In genomic region chr12:3107071-3107583, GRCh38 we compare ENCODE assay signal across 11 cellular contexts. TPM values are rescaled to one million over a fixed set of nuclear protein-coding genes. Genes with fewer than 3 reads are reported as not detected.
DNase-seq lines count a peak whose midpoint lies in the region; ATAC-seq and TF ChIP-seq lines count a peak whose summit lies in the region.
"Had no signal": no experiment of that assay in that cellular context is flagged by ENCODE, and none has a peak within 500 bp of the region (broad histone marks: within the 10 kb centered on the region; RNA-seq: fewer than 3 reads in every experiment).

No MANE protein-coding gene starts in this region.

- CTCF ChIA-PET in T-cell (lab: Charles Lee) = no interaction called here

- H2AFZ ChIP-seq in GM23338 (no peak overlapping the region), fibroblast of lung (ENCODE audit: low read length) (no peak overlapping the region)

- TF ChIP-seq CTCF in GM23338 (conservative IDR thresholded peaks at IDR 0.05; ENCODE audit: low read depth in 2 of 2) (no peak), fibroblast of lung (conservative IDR thresholded peaks at IDR 0.05 in 1 of 2, IDR thresholded peaks at IDR 0.05 in 1 of 2; ENCODE audit: low read depth in 1 of 2, low read length in 2 of 2) (no peak), suprapubic skin (IDR thresholded peaks at IDR 0.05) (no peak)

- H3K9me3 ChIP-seq in fibroblast of lung (ENCODE audit: control insufficient read depth, insufficient read depth, low read depth, low read length) = no peaks in the 10 kb centered on the region
- no peaks in the 10 kb centered on the region for H3K9me3 ChIP-seq in suprapubic skin
- H3K9me3 ChIP-seq: upper lobe of right lung had no signal

- WGBS in suprapubic skin = 75% methylated on average over 13 of the region's 14 CpGs

- H3K36me3 Mint-ChIP-seq in GM23338 (ENCODE audit: low read depth) (no peaks in the 10 kb centered on the region), T-cell (no peaks in the 10 kb centered on the region)
- no peaks in the 10 kb centered on the region for H3K36me3 Mint-ChIP-seq in activated T-helper 17 cell treated with anti-CD3 and anti-CD28 coated beads, Interleukin-2, amount 50 U/mL, for 72 hours (ENCODE audit: low read depth)

- H3K4me3 Mint-ChIP-seq in GM23338 (no peak overlapping the region), T-cell (no peak overlapping the region)
- no peak overlapping the region for H3K4me3 Mint-ChIP-seq in activated T-helper 17 cell treated with anti-CD3 and anti-CD28 coated beads, Interleukin-2, amount 50 U/mL, for 72 hours

- no peaks in the 10 kb centered on the region for H3K36me3 ChIP-seq in GM23338 (ENCODE audit: insufficient read depth)
- no peaks in the 10 kb centered on the region for H3K36me3 ChIP-seq in fibroblast of lung (ENCODE audit: control insufficient read depth, insufficient read depth, low read length)
- H3K36me3 ChIP-seq in suprapubic skin = no peaks in the 10 kb centered on the region
- H3K36me3 ChIP-seq: upper lobe of right lung had no signal

- H3K27me3 Mint-ChIP-seq in GM23338 (ENCODE audit: insufficient read depth, low read depth, poor library complexity) (peaks cover 4% of the 10 kb centered on the region), T-cell (peaks cover 4 to 9% of the 10 kb centered on the region in 2 donors)
- H3K27me3 Mint-ChIP-seq in activated T-helper 17 cell treated with anti-CD3 and anti-CD28 coated beads, Interleukin-2, amount 50 U/mL, for 72 hours = peaks cover 7% of the 10 kb centered on the region

- peak; percentile 24; the same call in 2 of the 3 replicates for ATAC-seq in GM23338
- no peak for ATAC-seq in activated T-helper 17 cell treated with anti-CD3 and anti-CD28 coated beads, Interleukin-2, amount 50 U/mL, for 72 hours (replicated peaks)
- no peak for ATAC-seq in GM21526 (IDR thresholded peaks at IDR 0.05; ENCODE audit: low FRiP score, unreplicated experiment)
- no peak for ATAC-seq in T-cell (replicated peaks in 1 of 4)
- ATAC-seq: upper lobe of right lung had no signal

- H3K79me2 ChIP-seq in GM23338 (replicated peaks; ENCODE audit: insufficient read depth) (no peaks in the 10 kb centered on the region), fibroblast of lung (ENCODE audit: control insufficient read depth, insufficient read depth, low read length) (no peaks in the 10 kb centered on the region)

- H3K27me3 ChIP-seq in GM23338 (ENCODE audit: insufficient read depth) (no peaks in the 10 kb centered on the region), fibroblast of lung (ENCODE audit: control insufficient read depth, insufficient read depth, low read length) (no peaks in the 10 kb centered on the region), suprapubic skin (no peaks in the 10 kb centered on the region)
- H3K27me3 ChIP-seq: upper lobe of right lung had no signal

- peaks cover 21% of the 10 kb centered on the region for H3K4me1 Mint-ChIP-seq in GM23338
- H3K4me1 Mint-ChIP-seq in activated T-helper 17 cell treated with anti-CD3 and anti-CD28 coated beads, Interleukin-2, amount 50 U/mL, for 72 hours = no peaks in the 10 kb centered on the region
- H3K4me1 Mint-ChIP-seq in T-cell = no peaks in the 10 kb centered on the region

- H3F3A ChIP-seq in GM23338 (replicated peaks; ENCODE audit: low read depth) = 0 out of 2 replicates have a peak, but pooled peaks cover 3% of the 10 kb centered on the region

- POLR2A ChIA-PET in T-cell (lab: Charles Lee) = no interaction called here

- H3K27ac Mint-ChIP-seq in GM23338 (no peak overlapping the region), T-cell (no peak overlapping the region)
- no peak overlapping the region for H3K27ac Mint-ChIP-seq in activated T-helper 17 cell treated with anti-CD3 and anti-CD28 coated beads, Interleukin-2, amount 50 U/mL, for 72 hours
- H3K27ac Mint-ChIP-seq: activated T-helper 2 cell treated with anti-CD3 and anti-CD28 coated beads, Interferon-gamma antibody, Interleukin-2, Interleukin-4, amounts not matched to agents 10 μg/mL and 5 μg/mL and 100 μg/mL, durations not matched to agents 14 hours and 24 hours and 36 hours had no signal

- H3K9ac ChIP-seq in fibroblast of lung (ENCODE audit: insufficient read depth, low read length) = no peak overlapping the region

- H3K9me3 Mint-ChIP-seq in GM23338 (no peaks in the 10 kb centered on the region), T-cell (no peaks in the 10 kb centered on the region)
- no peaks in the 10 kb centered on the region for H3K9me3 Mint-ChIP-seq in activated T-helper 17 cell treated with anti-CD3 and anti-CD28 coated beads, Interleukin-2, amount 50 U/mL, for 72 hours
- H3K9me3 Mint-ChIP-seq: activated T-helper 2 cell treated with anti-CD3 and anti-CD28 coated beads, Interferon-gamma antibody, Interleukin-2, Interleukin-4, amounts not matched to agents 10 μg/mL and 5 μg/mL and 100 μg/mL, durations not matched to agents 14 hours and 24 hours and 36 hours had no signal

- no peak overlapping the region for H3K4me3 ChIP-seq in GM23338
- H3K4me3 ChIP-seq in fibroblast of lung (replicated peaks in 1 of 4; ENCODE audit: control extremely low read depth in 1 of 4, insufficient read depth in 1 of 4, low read depth in 3 of 4, low read length in 4 of 4) = no peak overlapping the region
- H3K4me3 ChIP-seq in suprapubic skin = no peak overlapping the region
- H3K4me3 ChIP-seq: upper lobe of right lung had no signal

- H3K4me2 ChIP-seq in GM23338 = no peak overlapping the region
- H3K4me2 ChIP-seq in fibroblast of lung (ENCODE audit: extremely low read depth, insufficient read depth, low read length) = no peak overlapping the region

- H3K27ac ChIP-seq in GM23338 (ENCODE audit: low read depth) (no peak overlapping the region), fibroblast of lung (ENCODE audit: insufficient read depth, low read length) (no peak overlapping the region), suprapubic skin (no peak overlapping the region)
- H3K27ac ChIP-seq: upper lobe of right lung had no signal

- DNase-seq in GM23338 (ENCODE audit: low spot score) (peak; percentile 48), SK-N-DZ (ENCODE audit: low spot score) (peak; percentile 82), fibroblast of lung (ENCODE audit: low read depth in 2 of 2) (peak; percentile 48 to 84), renal cortical epithelial cell (ENCODE audit: low read depth) (peak; percentile 78), suprapubic skin (ENCODE audit: low spot score in 2 of 2) (no peak), T-cell (no peak)
- DNase-seq: nucleus accumbens, upper lobe of right lung had no signal

- H3K9me2 ChIP-seq in GM23338 (ENCODE audit: insufficient read depth) = no peaks in the 10 kb centered on the region

- no peak for TF ChIP-seq POLR2A in suprapubic skin (IDR thresholded peaks at IDR 0.05)

- no peak for TF ChIP-seq EP300 in suprapubic skin (IDR thresholded peaks at IDR 0.05)

- H4K20me1 ChIP-seq in GM23338 (replicated peaks; ENCODE audit: insufficient read depth) (no peaks in the 10 kb centered on the region), fibroblast of lung (ENCODE audit: control insufficient read depth, extremely low read depth, insufficient read depth, low read length) (no peaks in the 10 kb centered on the region)

- peaks cover 4% of the 10 kb centered on the region; the same call in 1 of the 2 replicates for H3K4me1 ChIP-seq in GM23338 (ENCODE audit: insufficient read depth)
- H3K4me1 ChIP-seq in fibroblast of lung (ENCODE audit: control insufficient read depth, extremely low read depth, insufficient read depth, low read length) = peaks cover 8% of the 10 kb centered on the region
- peaks cover 51% of the 10 kb centered on the region for H3K4me1 ChIP-seq in suprapubic skin

TF ChIP-seq in GM23338, 12 proteins besides CTCF, POLR2A, EP300 and RAD21 (continues in another document):
- TF ChIP-seq ZNF114 (CRISPR knock-in tag; IDR thresholded peaks at IDR 0.05) (no peak), NANOG (IDR thresholded peaks at IDR 0.05; ENCODE audit: borderline replicate concordance) (no peak), STAT1 (IDR thresholded peaks at IDR 0.05; ENCODE audit: unreplicated experiment) (no peak), JUNB (IDR thresholded peaks at IDR 0.05; ENCODE audit: unreplicated experiment) (no peak), CREB1 (CRISPR knock-in tag; IDR thresholded peaks at IDR 0.05; ENCODE audit: low read depth) (no peak), POLR2AphosphoS5 (IDR thresholded peaks at IDR 0.05; ENCODE audit: low read depth) (no peak), EZH2phosphoT487 (IDR thresholded peaks at IDR 0.05; ENCODE audit: unreplicated experiment) (no peak), ZNF331 (CRISPR knock-in tag; IDR thresholded peaks at IDR 0.05; ENCODE audit: low read depth) (no peak), EZH2 (IDR thresholded peaks at IDR 0.05; ENCODE audit: low read depth, unreplicated experiment) (no peak)
- TF ChIP-seq, protein P1, sequence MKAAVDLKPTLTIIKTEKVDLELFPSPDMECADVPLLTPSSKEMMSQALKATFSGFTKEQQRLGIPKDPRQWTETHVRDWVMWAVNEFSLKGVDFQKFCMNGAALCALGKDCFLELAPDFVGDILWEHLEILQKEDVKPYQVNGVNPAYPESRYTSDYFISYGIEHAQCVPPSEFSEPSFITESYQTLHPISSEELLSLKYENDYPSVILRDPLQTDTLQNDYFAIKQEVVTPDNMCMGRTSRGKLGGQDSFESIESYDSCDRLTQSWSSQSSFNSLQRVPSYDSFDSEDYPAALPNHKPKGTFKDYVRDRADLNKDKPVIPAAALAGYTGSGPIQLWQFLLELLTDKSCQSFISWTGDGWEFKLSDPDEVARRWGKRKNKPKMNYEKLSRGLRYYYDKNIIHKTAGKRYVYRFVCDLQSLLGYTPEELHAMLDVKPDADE (IDR thresholded peaks at IDR 0.05) = no peak

RNA-seq across cellular contexts. Expression of gene TSPAN9, which starts 29.9 kb away (rescaled TPM):
- total RNA-seq in GM23338 (2014; rRNA removed; shearing (Covaris generic)) = 17.2 and 31.5 TPM in 2 replicates
- polyA plus RNA-seq in GM23338 (2016; fragmentation: Nextera tagmentation; extraction: Ambion mirVana) = 5.1 and 6.0 TPM in 2 replicates
- polyA plus RNA-seq in SK-N-DZ (2014; cell fraction: cytosol; rRNA removed) = 19.9 and 23.4 TPM in 2 replicates
- polyA plus RNA-seq in SK-N-DZ (2014; cell fraction: nucleus; rRNA removed) = 34.1 and 38.4 TPM in 2 replicates
- total RNA-seq in fibroblast of lung = 26.7 and 35.2 TPM in 2 replicates
- polyA plus RNA-seq in fibroblast of lung = 31.1 and 32.6 TPM in 2 replicates
- polyA plus RNA-seq in fibroblast of lung (2012) = 25.6 and 30.4 TPM in 2 replicates
- 35.5 and 64.8 TPM in 2 replicates for polyA minus RNA-seq in fibroblast of lung (ENCODE audit: low replicate concordance)
- total RNA-seq in renal cortical epithelial cell = 24.7 and 91.3 TPM in 2 replicates
- 1 to 10 TPM in 1 of 2 donors, under 1 TPM in 1; 0.65 to 2.7 TPM for total RNA-seq in activated T-helper 17 cell treated with anti-CD3 and anti-CD28 coated beads, Interleukin-2, amount 50 U/mL, for 72 hours
- 10 to 100 TPM; 27.8 to 47.2 (median 34.3) TPM for total RNA-seq in suprapubic skin
- 1 to 10 TPM in 1 of 5 donors, under 1 TPM in 4; 0.56 to 1.1 (median 0.70) TPM for total RNA-seq in T-cell

Comparison
In these comparisons a context has a peak if more than half of its experiments do, and no peak if none do; other contexts are left out.
1. DNase-seq: peak in GM23338 (single experiment), SK-N-DZ (single experiment), fibroblast of lung (2 of 2) and renal cortical epithelial cell (single experiment); none in suprapubic skin (0 of 2) and T-cell (0 of 34).